Comparison of ENCODE assay signal across 8 cellular contexts in the genomic region with DNA sequence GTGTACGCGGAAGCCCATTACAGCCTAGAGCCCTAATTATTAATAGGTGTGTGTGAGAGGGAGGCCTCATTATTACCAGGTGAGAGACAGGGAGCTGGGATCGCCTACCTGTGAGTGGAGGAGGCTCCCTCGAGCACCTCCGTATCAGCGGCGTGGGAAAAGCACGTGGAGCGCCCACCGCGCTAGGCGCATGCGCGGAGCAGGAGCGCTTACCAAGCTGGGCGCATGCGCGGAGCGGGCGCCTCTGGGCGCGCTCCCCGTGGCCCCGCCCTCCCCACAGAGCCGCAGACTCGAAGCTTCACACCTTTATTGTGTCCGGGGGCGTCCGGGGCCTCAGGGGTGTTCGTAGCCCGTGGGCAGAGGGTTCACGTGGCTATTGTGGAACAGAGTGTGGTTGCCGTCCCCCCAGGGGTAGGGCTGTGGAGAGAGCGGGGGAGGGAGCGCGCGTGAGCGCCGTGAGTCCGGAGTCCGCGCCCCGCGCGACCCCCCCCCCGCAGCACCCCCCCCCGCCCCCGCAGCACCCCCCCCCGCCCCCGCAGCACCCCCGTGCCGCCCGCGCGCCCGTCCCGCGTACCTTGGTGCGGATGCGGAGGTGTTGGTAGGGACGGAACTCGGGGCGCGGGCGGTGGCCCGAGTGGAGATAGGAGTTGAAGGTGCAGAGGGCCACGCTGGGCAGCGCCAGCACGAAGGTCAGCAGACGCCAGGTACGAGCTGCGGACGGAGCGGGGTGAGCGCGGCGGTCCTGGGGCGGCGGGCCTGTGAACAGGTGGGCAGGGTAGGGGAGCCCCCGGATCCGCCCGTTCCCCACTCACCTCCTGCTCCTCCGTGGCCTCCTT. TPM values are rescaled to one million over a fixed set of nuclear protein-coding genes. Genes with fewer than 3 reads are reported as not detected.
DNase-seq lines count a peak whose midpoint lies in the region; TF ChIP-seq lines count a peak whose summit lies in the region.

No MANE protein-coding gene starts in this region.

- H3K9me3 ChIP-seq in adipocyte (ENCODE audit: control insufficient read depth, low read length) (peaks cover 15% of the 10 kb centered on the region), iPS-15b (ENCODE audit: control insufficient read depth, insufficient read depth, low read length) (peaks cover 4% of the 10 kb centered on the region)

- H3K4me1 ChIP-seq in adipocyte (ENCODE audit: control insufficient read depth, insufficient read depth, low read length) = peaks cover 4% of the 10 kb centered on the region
- peaks cover 5% of the 10 kb centered on the region for H3K4me1 ChIP-seq in iPS-15b (ENCODE audit: control insufficient read depth, insufficient read depth, low read length)

- H3K27me3 ChIP-seq in adipocyte (replicated peaks; ENCODE audit: control insufficient read depth, insufficient read depth, low read length) (peaks cover 20% of the 10 kb centered on the region), iPS-15b (ENCODE audit: control insufficient read depth, insufficient read depth, low read length) (peaks cover 40% of the 10 kb centered on the region)

- no peak for TF ChIP-seq CTCF in AG04449 (IDR thresholded peaks at IDR 0.05; ENCODE audit: insufficient read depth, low read length, missing control alignments)

- CTCF ChIA-PET in AG04449 (lab: Yijun Ruan, JAX) = interaction anchor here (1.8 kb wide), 1 partner anchor 16 kb away, joined by 4 read pairs; no protein-coding TSS in a partner anchor

- DNase-seq in AG04449 (ENCODE audit: low read depth, low spot score) (no peak), T follicular helper cell (ENCODE audit: low read depth) (peak; percentile 30), adipocyte (ENCODE audit: low read depth) (no peak), SK-N-DZ (ENCODE audit: low spot score) (no peak), SW480 (ENCODE audit: low spot score) (no peak), D341Med (ENCODE audit: low spot score) (no peak)
- peak; percentile 75 for DNase-seq in stimulated activated CD4-positive, alpha-beta T cell treated with anti-CD3 and anti-CD28 coated beads, Interleukin-15, amount 100 ng/mL, for 24 hours

- H3K9ac ChIP-seq in adipocyte (ENCODE audit: low read length) = no peak overlapping the region
- H3K9ac ChIP-seq in iPS-15b (ENCODE audit: low read depth, low read length) = no peak overlapping the region

- H3K4me3 ChIP-seq in AG04449 (ENCODE audit: low read depth, low read length) = peak overlapping the region; percentile 49
- peak overlapping the region; percentile 66 for H3K4me3 ChIP-seq in adipocyte (ENCODE audit: low read length)
- H3K4me3 ChIP-seq in iPS-15b (ENCODE audit: low read depth, low read length) = peak overlapping the region; percentile 13

- no peaks in the 10 kb centered on the region for H3K36me3 ChIP-seq in adipocyte (ENCODE audit: control insufficient read depth, insufficient read depth, low read length, severe bottlenecking)
- H3K36me3 ChIP-seq in iPS-15b (ENCODE audit: control insufficient read depth, insufficient read depth, low read length) = no peaks in the 10 kb centered on the region

- POLR2A ChIA-PET in AG04449 (lab: Yijun Ruan, JAX) = no interaction called here

RNA-seq across cellular contexts. Expression of a gene that starts 0.5 kb away (rescaled TPM):
- polyA plus RNA-seq in SK-N-DZ (2014; cell fraction: cytosol; rRNA removed) = not detected in 2 replicates
- polyA plus RNA-seq in SK-N-DZ (2014; cell fraction: nucleus; rRNA removed) = not detected in 2 replicates

RNA-seq across cellular contexts. Expression of a gene that starts 14.9 kb away (rescaled TPM):
- polyA plus RNA-seq in SK-N-DZ (2014; cell fraction: cytosol; rRNA removed) = 0.25 and 0.42 TPM in 2 replicates
- polyA plus RNA-seq in SK-N-DZ (2014; cell fraction: nucleus; rRNA removed) = not detected in 2 replicates

RNA-seq across cellular contexts. Expression of a gene that starts 31.6 kb away (rescaled TPM):
- polyA plus RNA-seq in SK-N-DZ (2014; cell fraction: cytosol; rRNA removed) = 15.0 and 20.6 TPM in 2 replicates
- 26.7 and 32.3 TPM in 2 replicates for polyA plus RNA-seq in SK-N-DZ (2014; cell fraction: nucleus; rRNA removed)

RNA-seq across cellular contexts. Expression of a gene that starts 34.5 kb away (rescaled TPM):
- polyA plus RNA-seq in SK-N-DZ (2014; cell fraction: cytosol; rRNA removed) = not detected in 2 replicates
- not detected in 2 replicates for polyA plus RNA-seq in SK-N-DZ (2014; cell fraction: nucleus; rRNA removed)

RNA-seq across cellular contexts. Expression of a gene that starts 44.3 kb away (rescaled TPM):
- polyA plus RNA-seq in SK-N-DZ (2014; cell fraction: cytosol; rRNA removed) = 5.1 and 8.2 TPM in 2 replicates
- 5.6 and 24.8 TPM in 2 replicates for polyA plus RNA-seq in SK-N-DZ (2014; cell fraction: nucleus; rRNA removed)

Comparison
In these comparisons a context has a peak if more than half of its experiments do, and no peak if none do; other contexts are left out.
1. DNase-seq: peak in T follicular helper cell (single experiment) and stimulated activated CD4-positive, alpha-beta T cell treated with anti-CD3 and anti-CD28 coated beads, Interleukin-15, amount 100 ng/mL, for 24 hours (single experiment); none in AG04449 (single experiment), adipocyte (single experiment), SK-N-DZ (single experiment), SW480 (single experiment) and D341Med (single experiment).
2. H3K4me3 ChIP-seq: peak in every context shown above with its lines; median percentile 66 in adipocyte; 49 in AG04449; 13 in iPS-15b.